In genomic region chr4:153603835-153604234, GRCh38 we compare ENCODE assay signal across 1 cellular context.
TF ChIP-seq lines count a peak whose summit lies in the region.

No MANE protein-coding gene starts in this region.

TF ChIP-seq in IMR-90, 13 proteins besides CTCF, POLR2A, EP300 and RAD21:
- TF ChIP-seq CHD1 (IDR thresholded peaks at IDR 0.05; ENCODE audit: low read depth, low read length) (no peak), RFX5 (IDR thresholded peaks at IDR 0.05; ENCODE audit: low read depth, low read length) (no peak), BHLHE40 (IDR thresholded peaks at IDR 0.05; ENCODE audit: low read depth, low read length) (no peak), MXI1 (IDR thresholded peaks at IDR 0.05; ENCODE audit: borderline replicate concordance, low read depth, low read length) (no peak), SMC3 (IDR thresholded peaks at IDR 0.05; ENCODE audit: low read depth, low read length) (no peak), RCOR1 (IDR thresholded peaks at IDR 0.05; ENCODE audit: insufficient replicate concordance, low read length) (no peak), FOS (IDR thresholded peaks at IDR 0.05; ENCODE audit: low read depth, low read length) (no peak), USF2 (IDR thresholded peaks at IDR 0.05; ENCODE audit: low read depth, low read length) (no peak)
